22 cellular contexts compared by ENCODE assay signal in the genomic region with DNA sequence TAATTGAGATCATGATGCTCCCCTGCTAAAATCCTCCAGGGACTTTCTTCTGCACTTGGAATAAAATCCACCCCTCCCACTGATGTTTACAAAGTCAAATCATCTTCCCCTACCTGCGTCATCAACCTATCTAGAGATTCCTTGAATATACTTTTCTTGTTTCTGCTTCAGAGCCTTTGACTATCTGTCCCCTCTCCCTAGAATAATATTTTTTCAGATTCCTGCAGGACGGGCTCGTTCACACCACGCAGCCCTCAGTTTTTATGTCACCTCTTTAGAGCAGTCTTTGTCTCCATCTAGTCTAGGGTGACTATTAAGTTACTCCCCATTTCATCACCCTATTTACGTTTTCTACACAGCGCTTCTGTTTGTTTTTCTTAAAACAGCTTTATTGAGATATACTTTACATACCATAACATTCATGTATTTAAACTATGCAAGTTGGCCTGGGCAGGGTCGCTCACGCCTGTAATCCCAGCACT.
"Had no signal": no experiment of that assay in that cellular context is flagged by ENCODE, and none has a peak within 500 bp of the region (broad histone marks: within the 10 kb centered on the region; RNA-seq: fewer than 3 reads in every experiment).

No MANE protein-coding gene starts in this region.

- H3K27ac ChIP-seq: esophagus squamous epithelium, gastroesophageal sphincter, heart left ventricle, spleen, thyroid gland, upper lobe of right lung had no signal

- H3K27me3 Mint-ChIP-seq: naive B cell, progenitor cell of endocrine pancreas had no signal

- H3K36me3 ChIP-seq: esophagus squamous epithelium, gastroesophageal sphincter, heart left ventricle, spleen, thyroid gland, upper lobe of right lung had no signal

- DNase-seq: activated naive CD4-positive, alpha-beta T cell treated with Interleukin-2 at 50 U/mL for 16 hours; activated T-cell treated with anti-CD3 and anti-CD28 coated beads, Interleukin-2, amount 50 U/mL, for 1 hour; amygdala; cerebellar nuclear complex; cortex of kidney; endodermal cell; esophagus squamous epithelium; heart left ventricle; mesendoderm; naive B cell; retina; spleen; stimulated activated CD4-positive, alpha-beta T cell treated with anti-CD3 and anti-CD28 coated beads, Interleukin-4, amount 100 ng/mL, for 1 hour; stimulated activated naive CD4-positive, alpha-beta T cell treated with Interleukin-2 at 50 U/mL for 16 hours; T1000; thyroid gland; upper lobe of right lung had no signal

- ATAC-seq: gastroesophageal sphincter, heart left ventricle, upper lobe of right lung, WTC11 had no signal

- H3K9me3 Mint-ChIP-seq: activated T-helper 2 cell treated with anti-CD3 and anti-CD28 coated beads, Interferon-gamma antibody, Interleukin-2, Interleukin-4, amounts not matched to agents 10 μg/mL and 5 μg/mL and 100 μg/mL, durations not matched to agents 14 hours and 24 hours and 36 hours; naive B cell; T-helper 1 cell treated with Interleukin-12 subunit alpha and Interleukin-12 subunit beta and Interleukin-4 antibody, amounts not matched to agents 30 μg/mL and 1 μg/mL, for 36 hours had no signal

- H3K4me3 Mint-ChIP-seq: endodermal cell; naive B cell; T-helper 1 cell treated with Interleukin-12 subunit alpha and Interleukin-12 subunit beta and Interleukin-4 antibody, amounts not matched to agents 30 μg/mL and 1 μg/mL, for 36 hours; WTC11 had no signal

- H3K4me1 ChIP-seq: gastroesophageal sphincter, spleen, upper lobe of right lung had no signal

- H3K27ac Mint-ChIP-seq: activated T-helper 2 cell treated with anti-CD3 and anti-CD28 coated beads, Interferon-gamma antibody, Interleukin-2, Interleukin-4, amounts not matched to agents 10 μg/mL and 5 μg/mL and 100 μg/mL, durations not matched to agents 14 hours and 24 hours and 36 hours; endodermal cell; naive B cell; progenitor cell of endocrine pancreas; T-helper 1 cell treated with Interleukin-12 subunit alpha and Interleukin-12 subunit beta and Interleukin-4 antibody, amounts not matched to agents 30 μg/mL and 1 μg/mL, for 36 hours; WTC11 had no signal

- H3K9me3 ChIP-seq: esophagus squamous epithelium, gastroesophageal sphincter, heart left ventricle, spleen, thyroid gland, upper lobe of right lung had no signal

- H3K4me3 ChIP-seq: esophagus squamous epithelium, gastroesophageal sphincter, heart left ventricle, spleen, thyroid gland, upper lobe of right lung had no signal
